10 cellular contexts compared by ENCODE assay signal in the genomic region with DNA sequence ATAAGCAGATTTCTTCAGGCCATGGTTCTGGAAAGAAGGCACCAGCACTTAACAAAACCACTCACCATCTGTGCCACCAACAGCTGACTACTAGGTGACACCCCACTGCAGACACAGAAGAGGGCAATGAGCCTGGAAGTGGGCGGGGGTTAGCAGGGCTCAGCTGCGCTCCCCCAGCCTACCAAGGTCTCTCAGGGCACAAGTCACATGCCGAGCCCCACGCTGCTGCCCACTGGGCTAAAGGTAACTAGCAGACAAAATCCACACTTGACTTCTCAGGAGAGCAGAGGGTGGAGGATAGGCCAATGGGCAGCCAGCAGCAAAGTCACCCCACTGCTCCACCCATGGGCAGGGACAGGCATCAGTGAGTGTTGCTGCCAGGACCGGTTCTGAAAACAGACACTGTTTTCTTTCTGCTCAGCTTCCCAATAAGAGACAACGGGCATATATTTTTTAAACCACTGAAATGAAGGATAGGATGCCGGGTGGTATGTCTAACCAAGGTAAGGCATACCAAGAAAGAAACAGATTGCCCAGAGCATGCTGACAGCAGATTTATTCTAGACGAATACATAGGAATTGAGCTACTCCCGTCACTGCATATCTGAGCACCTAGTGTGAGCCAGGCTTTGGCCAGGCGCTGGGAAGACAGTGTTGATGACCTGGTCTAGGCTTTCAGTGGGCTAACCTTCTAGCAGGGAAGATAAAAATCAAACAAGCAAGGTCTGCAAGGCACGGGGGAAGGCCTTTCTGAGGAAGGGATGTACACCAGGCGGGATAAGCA. TPM values are rescaled to one million over a fixed set of nuclear protein-coding genes. Genes with fewer than 3 reads are reported as not detected.
A peak's percentile ranks its signal among the peaks of the same experiment; 100 is the strongest.
DNase-seq lines count a peak whose midpoint lies in the region; ATAC-seq and TF ChIP-seq lines count a peak whose summit lies in the region.
"Had no signal": no experiment of that assay in that cellular context is flagged by ENCODE, and none has a peak within 500 bp of the region (broad histone marks: within the 10 kb centered on the region; RNA-seq: fewer than 3 reads in every experiment).

No MANE protein-coding gene starts in this region.

- H3K27ac ChIP-seq in breast epithelium, result peak overlapping the region; percentile 57 to 81
- H3K27ac ChIP-seq: SJSA1 had no signal

- H3K4me3 Mint-ChIP-seq in memory B cell, result peak overlapping the region; percentile 48
- no peak overlapping the region for H3K4me3 Mint-ChIP-seq in endothelial cell (ENCODE audit: unreplicated experiment)

- peaks cover 0 to under 1% of the 10 kb centered on the region in 2 donors for H3K4me1 ChIP-seq in breast epithelium

- no peaks in the 10 kb centered on the region for H3K36me3 ChIP-seq in breast epithelium
- H3K36me3 ChIP-seq: SJSA1 had no signal

- no peak for TF ChIP-seq POLR2A in breast epithelium (IDR thresholded peaks at IDR 0.05)

- H3K27ac Mint-ChIP-seq in memory B cell (peak overlapping the region; percentile 31), endothelial cell (ENCODE audit: unreplicated experiment) (no peak overlapping the region)

- H3K36me3 Mint-ChIP-seq in memory B cell (peaks cover 9% of the 10 kb centered on the region), endothelial cell (ENCODE audit: low read depth, unreplicated experiment) (no peaks in the 10 kb centered on the region)

- H3K27me3 ChIP-seq in breast epithelium, result no peaks in the 10 kb centered on the region
- H3K27me3 ChIP-seq: SJSA1 had no signal

- H3K27me3 Mint-ChIP-seq in memory B cell, result no peaks in the 10 kb centered on the region
- H3K27me3 Mint-ChIP-seq in endothelial cell (ENCODE audit: unreplicated experiment), result peaks cover 4% of the 10 kb centered on the region

- TF ChIP-seq CTCF in breast epithelium (IDR thresholded peaks at IDR 0.05) (no peak), endothelial cell (IDR thresholded peaks at IDR 0.05; ENCODE audit: unreplicated experiment) (no peak)

- intact Hi-C loops in breast epithelium (cut with DNase I; ENCODE audit: low total_unique reads), result no loop called here

- peak overlapping the region in 1 of 3 donors; percentile 4 for H3K4me3 ChIP-seq in breast epithelium
- H3K4me3 ChIP-seq: A549, SJSA1 had no signal

- peak; percentile 33 for DNase-seq in DMS153 (lab: John Stamatoyannopoulos, UW)
- DNase-seq in DMS153 treated with DMSO at 0.1 percent for 48 hours (lab: John Stamatoyannopoulos, UW; ENCODE audit: unreplicated experiment), result no peak
- DNase-seq in breast epithelium (ENCODE audit: low spot score in 2 of 2), result peak; percentile 62 to 63
- peak; percentile 42 to 50 for DNase-seq in memory B cell (ENCODE audit: low spot score in 2 of 2)
- no peak for DNase-seq in activated CD4-positive, alpha-beta T cell treated with anti-CD3 and anti-CD28 coated beads, Interleukin-2, amount 50 U/mL, for 1 hour
- DNase-seq in endothelial cell (ENCODE audit: low spot score), result no peak

- peaks cover 34% of the 10 kb centered on the region for H3K4me1 Mint-ChIP-seq in memory B cell
- no peaks in the 10 kb centered on the region for H3K4me1 Mint-ChIP-seq in endothelial cell (ENCODE audit: unreplicated experiment)

- H3K9me3 ChIP-seq in breast epithelium, result no peaks in the 10 kb centered on the region
- H3K9me3 ChIP-seq: A549, SJSA1 had no signal

- no peaks in the 10 kb centered on the region for H3K9me3 Mint-ChIP-seq in memory B cell
- no peaks in the 10 kb centered on the region for H3K9me3 Mint-ChIP-seq in endothelial cell (ENCODE audit: unreplicated experiment)

- ATAC-seq in HG03571 (IDR thresholded peaks at IDR 0.05; ENCODE audit: unreplicated experiment), result peak; percentile 75
- ATAC-seq in memory B cell (ENCODE audit: low read depth), result peak; percentile 94
- no peak for ATAC-seq in GM18873 (IDR thresholded peaks at IDR 0.05; ENCODE audit: low FRiP score, unreplicated experiment)

RNA-seq across cellular contexts. Expression of a gene that starts 20.1 kb away (rescaled TPM):
- 100 to 1,000 TPM; 167 to 797 (median 254) TPM for total RNA-seq in breast epithelium
- total RNA-seq in endothelial cell (ENCODE audit: unreplicated experiment), result 4.3 TPM

Comparison
In these comparisons a context has a peak if more than half of its experiments do, and no peak if none do; other contexts are left out.
1. DNase-seq: peak in DMS153 (single experiment), breast epithelium (2 of 2) and memory B cell (2 of 2); none in DMS153 treated with DMSO at 0.1 percent for 48 hours (single experiment), activated CD4-positive, alpha-beta T cell treated with anti-CD3 and anti-CD28 coated beads, Interleukin-2, amount 50 U/mL, for 1 hour (single experiment) and endothelial cell (single experiment).
2. RNA of a gene that starts 20.1 kb away (total RNA-seq): 167 to 797 TPM in breast epithelium; 4.3 TPM in endothelial cell (single experiment); every median in the first group is over 10 times any median in the second.